22 cellular contexts compared by ENCODE assay signal in genomic region chr17:21268596-21269188, GRCh38. TPM values are rescaled to one million over a fixed set of nuclear protein-coding genes. Genes with fewer than 3 reads are reported as not detected.
DNase-seq lines count a peak whose midpoint lies in the region; ATAC-seq, FAIRE-seq and TF ChIP-seq lines count a peak whose summit lies in the region.
"Had no signal": no experiment of that assay in that cellular context is flagged by ENCODE, and none has a peak within 500 bp of the region (broad histone marks: within the 10 kb centered on the region; RNA-seq: fewer than 3 reads in every experiment).

No MANE protein-coding gene starts in this region.

- ATAC-seq in SK-N-SH treated with all-trans-retinoic acid at 6 μM for 48 hours (no peak), HG02798 (IDR thresholded peaks at IDR 0.05; ENCODE audit: poor library complexity, unreplicated experiment) (no peak)
- ATAC-seq in naive thymus-derived CD4-positive, alpha-beta T cell = no peak
- ATAC-seq: left lobe of liver had no signal

- TF ChIP-seq CTCF in SK-N-SH (IDR thresholded peaks at IDR 0.05) (no peak), brain microvascular endothelial cell (IDR thresholded peaks at IDR 0.05; ENCODE audit: low read depth, low read length, missing control alignments) (no peak)

- FAIRE-seq in HTR-8/SVneo (lab: Jason Lieb, UNC) = peak; percentile 44
- FAIRE-seq: endometrium, small intestine had no signal

- DNase-seq in SK-N-SH (no peak), HTR-8/SVneo (ENCODE audit: insufficient read length, low spot score) (no peak), brain microvascular endothelial cell (no peak), DMS153 (lab: John Stamatoyannopoulos, UW) (no peak)
- no peak for DNase-seq in activated naive CD8-positive, alpha-beta T cell treated with anti-CD3 and anti-CD28 coated beads for 36 hours
- DNase-seq in naive thymus-derived CD4-positive, alpha-beta T cell = no peak
- DNase-seq: activated T-cell treated with anti-CD3 and anti-CD28 coated beads for 4 hours, cerebellar nuclear complex, DND-41, MV-4-11, NCI-H2029, NCI-H524 treated with DMSO at 0.1 percent for 48 hours, small intestine, tibial artery had no signal

- CTCF ChIA-PET in SK-N-SH (lab: Yijun Ruan, JAX) = interaction anchor here (2.0 to 2.3 kb wide), 2 partner anchors 11 to 140 kb away, joined by 13 to 14 read pairs; no protein-coding TSS in a partner anchor
- CTCF ChIA-PET in naive thymus-derived CD4-positive, alpha-beta T cell (lab: Charles Lee) = interaction anchor here (0.7 kb wide), 1 partner anchor 11 kb away, joined by 4 read pairs; no protein-coding TSS in a partner anchor

- H3K27me3 ChIP-seq in SK-N-SH (ENCODE audit: insufficient read depth) = no peaks in the 10 kb centered on the region
- no peaks in the 10 kb centered on the region for H3K27me3 ChIP-seq in naive thymus-derived CD4-positive, alpha-beta T cell (ENCODE audit: control insufficient read depth in 2 of 2, insufficient read depth in 2 of 2, low read length in 2 of 2)
- no peaks in the 10 kb centered on the region for H3K27me3 ChIP-seq in brain microvascular endothelial cell (replicated peaks)
- H3K27me3 ChIP-seq: adrenal gland, tibial artery had no signal

- H3K27ac ChIP-seq in SK-N-SH (ENCODE audit: low read depth in 2 of 2, low read length in 1 of 2) (no peak overlapping the region), brain microvascular endothelial cell (no peak overlapping the region)
- H3K27ac ChIP-seq in naive thymus-derived CD4-positive, alpha-beta T cell (ENCODE audit: low read depth, low read length) = no peak overlapping the region
- H3K27ac ChIP-seq: 22Rv1, adrenal gland, SK-N-MC, tibial artery had no signal

- H3K4me3 ChIP-seq in SK-N-SH (ENCODE audit: low read depth in 2 of 2, low read length in 1 of 2) (no peak overlapping the region), brain microvascular endothelial cell (ENCODE audit: low read depth, low read length) (no peak overlapping the region)
- H3K4me3 ChIP-seq in naive thymus-derived CD4-positive, alpha-beta T cell (ENCODE audit: low read length) = no peak overlapping the region
- H3K4me3 ChIP-seq: adrenal gland, SK-N-MC, tibial artery had no signal

- no peak overlapping the region for H2AFZ ChIP-seq in SK-N-SH (ENCODE audit: low read depth)

- H3K9ac ChIP-seq in SK-N-SH = no peak overlapping the region

- POLR2A ChIA-PET in SK-N-SH (lab: Yijun Ruan, JAX) = no interaction called here
- POLR2A ChIA-PET in naive thymus-derived CD4-positive, alpha-beta T cell (lab: Charles Lee) = no interaction called here

- H3K4me1 ChIP-seq in SK-N-SH (ENCODE audit: control insufficient read depth in 1 of 2, insufficient read depth in 2 of 2, low read depth in 1 of 2, low read length in 1 of 2) = no peaks in the 10 kb centered on the region
- peaks cover 10 to 27% of the 10 kb centered on the region in 2 donors for H3K4me1 ChIP-seq in naive thymus-derived CD4-positive, alpha-beta T cell (ENCODE audit: control insufficient read depth in 2 of 2, insufficient read depth in 2 of 2, low read length in 2 of 2)
- H3K4me1 ChIP-seq: adrenal gland, tibial artery had no signal

- H3K36me3 ChIP-seq in SK-N-SH (replicated peaks in 1 of 2; ENCODE audit: control insufficient read depth in 1 of 2, insufficient read depth in 2 of 2, low read length in 1 of 2) (no peaks in the 10 kb centered on the region), brain microvascular endothelial cell (replicated peaks) (no peaks in the 10 kb centered on the region)
- no peaks in the 10 kb centered on the region for H3K36me3 ChIP-seq in naive thymus-derived CD4-positive, alpha-beta T cell (ENCODE audit: control insufficient read depth in 2 of 3, insufficient read depth in 3 of 3, low read length in 3 of 3)
- H3K36me3 ChIP-seq: adrenal gland, tibial artery had no signal

- H3K9me3 Mint-ChIP-seq in activated naive CD8-positive, alpha-beta T cell treated with anti-CD3 and anti-CD28 coated beads for 36 hours = no peaks in the 10 kb centered on the region
- H3K9me3 Mint-ChIP-seq in naive thymus-derived CD4-positive, alpha-beta T cell = no peaks in the 10 kb centered on the region

- H3K4me2 ChIP-seq in SK-N-SH = no peak overlapping the region

- no peak for TF ChIP-seq EP300 in SK-N-SH (IDR thresholded peaks at IDR 0.05; ENCODE audit: borderline replicate concordance in 1 of 2, low read depth in 1 of 2, low read length in 1 of 2)

- no peaks in the 10 kb centered on the region for H3K27me3 Mint-ChIP-seq in activated naive CD8-positive, alpha-beta T cell treated with anti-CD3 and anti-CD28 coated beads for 36 hours
- H3K27me3 Mint-ChIP-seq in naive thymus-derived CD4-positive, alpha-beta T cell = no peaks in the 10 kb centered on the region

- H3K4me3 Mint-ChIP-seq in activated naive CD8-positive, alpha-beta T cell treated with anti-CD3 and anti-CD28 coated beads for 36 hours = no peak overlapping the region
- peak overlapping the region in 2 of 10 donors; percentile 37 to 48 for H3K4me3 Mint-ChIP-seq in naive thymus-derived CD4-positive, alpha-beta T cell

- intact Hi-C loops in naive thymus-derived CD4-positive, alpha-beta T cell (cut with micrococcal nuclease) = no loop called here

- no peaks in the 10 kb centered on the region for H3K9me3 ChIP-seq in SK-N-SH
- H3K9me3 ChIP-seq in naive thymus-derived CD4-positive, alpha-beta T cell (ENCODE audit: control insufficient read depth in 2 of 3, low read length in 3 of 3) = no peaks in the 10 kb centered on the region
- H3K9me3 ChIP-seq: adrenal gland, tibial artery had no signal

- H3K9me2 ChIP-seq in SK-N-SH = no peaks in the 10 kb centered on the region

- no peaks in the 10 kb centered on the region for H3F3A ChIP-seq in SK-N-SH (replicated peaks; ENCODE audit: insufficient read depth)

- 88% methylated on average over 6 of the region's 7 CpGs for WGBS in SK-N-SH (ENCODE audit: low lambda C conversion rate)

- no peak for TF ChIP-seq RAD21 in SK-N-SH (IDR thresholded peaks at IDR 0.05; ENCODE audit: low read length)

- no peaks in the 10 kb centered on the region for H4K20me1 ChIP-seq in SK-N-SH (ENCODE audit: insufficient read depth)

- H3K4me1 Mint-ChIP-seq in activated naive CD8-positive, alpha-beta T cell treated with anti-CD3 and anti-CD28 coated beads for 36 hours = peaks cover 8% of the 10 kb centered on the region
- peaks cover 8 to 28% (median 24%) of the 10 kb centered on the region in 7 donors for H3K4me1 Mint-ChIP-seq in naive thymus-derived CD4-positive, alpha-beta T cell

- no peaks in the 10 kb centered on the region for H3K79me2 ChIP-seq in SK-N-SH (ENCODE audit: insufficient read depth)

- peak overlapping the region; percentile 11 for H3K27ac Mint-ChIP-seq in activated naive CD8-positive, alpha-beta T cell treated with anti-CD3 and anti-CD28 coated beads for 36 hours
- peak overlapping the region in 5 of 9 donors; percentile 8 to 92 (median 52) for H3K27ac Mint-ChIP-seq in naive thymus-derived CD4-positive, alpha-beta T cell
- H3K27ac Mint-ChIP-seq: progenitor cell of endocrine pancreas had no signal

- H3K36me3 Mint-ChIP-seq in activated naive CD8-positive, alpha-beta T cell treated with anti-CD3 and anti-CD28 coated beads for 36 hours = no peaks in the 10 kb centered on the region
- no peaks in the 10 kb centered on the region for H3K36me3 Mint-ChIP-seq in naive thymus-derived CD4-positive, alpha-beta T cell

- in situ Hi-C loops in brain microvascular endothelial cell (cut with HindIII; ENCODE audit: low pct_ligation_motif_present, low sequenced_read_pairs) = no loop called here

TF ChIP-seq in SK-N-SH treated with all-trans-retinoic acid at 6 μM for 48 hours, 23 proteins besides CTCF, POLR2A, EP300 and RAD21:
- TF ChIP-seq SNAI2 (CRISPR knock-in tag; IDR thresholded peaks at IDR 0.05) = no peak
- TF ChIP-seq ZFP3 (CRISPR knock-in tag; IDR thresholded peaks at IDR 0.05) = peak; percentile 94
TF ChIP-seq in SK-N-SH treated with all-trans-retinoic acid at 6 μM for 48 hours: peak in this region for 1.

TF ChIP-seq in SK-N-SH, 30 proteins besides CTCF, POLR2A, EP300 and RAD21 (continues in another document):
- TF ChIP-seq, protein P1, sequence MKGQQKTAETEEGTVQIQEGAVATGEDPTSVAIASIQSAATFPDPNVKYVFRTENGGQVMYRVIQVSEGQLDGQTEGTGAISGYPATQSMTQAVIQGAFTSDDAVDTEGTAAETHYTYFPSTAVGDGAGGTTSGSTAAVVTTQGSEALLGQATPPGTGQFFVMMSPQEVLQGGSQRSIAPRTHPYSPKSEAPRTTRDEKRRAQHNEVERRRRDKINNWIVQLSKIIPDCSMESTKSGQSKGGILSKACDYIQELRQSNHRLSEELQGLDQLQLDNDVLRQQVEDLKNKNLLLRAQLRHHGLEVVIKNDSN (IDR thresholded peaks at IDR 0.05; ENCODE audit: borderline replicate concordance, low read depth) = no peak

RNA-seq across cellular contexts. Expression of gene NATD1, which starts 15.5 kb away (rescaled TPM):
- 3.9 and 4.0 TPM in 2 replicates for polyA plus RNA-seq in SK-N-SH (2012; rRNA removed)
- polyA plus RNA-seq in SK-N-SH (2012; cell fraction: cytosol; rRNA removed) = 2.1 and 3.4 TPM in 2 replicates
- polyA plus RNA-seq in SK-N-SH (2012; cell fraction: nucleus; rRNA removed) = 5.6 and 5.7 TPM in 2 replicates
- total RNA-seq in activated naive CD8-positive, alpha-beta T cell treated with anti-CD3 and anti-CD28 coated beads for 36 hours = 1 to 10 TPM in 1 of 2 experiments, under 1 TPM in 1; 0.90 to 1.1 TPM
- total RNA-seq in naive thymus-derived CD4-positive, alpha-beta T cell = 10 to 100 TPM in 2 of 5 experiments, 1 to 10 TPM in 3; 2.5 to 11.1 (median 8.9) TPM
- 1 to 10 TPM; 1.7 to 2.9 TPM for polyA plus RNA-seq in naive thymus-derived CD4-positive, alpha-beta T cell

RNA-seq across cellular contexts. Expression of gene MAP2K3, which starts 15.8 kb away (rescaled TPM):
- 21.2 and 30.0 TPM in 2 replicates for polyA plus RNA-seq in SK-N-SH (2012; rRNA removed)
- polyA plus RNA-seq in SK-N-SH (2012; cell fraction: cytosol; rRNA removed) = 26.0 and 35.8 TPM in 2 replicates
- polyA plus RNA-seq in SK-N-SH (2012; cell fraction: nucleus; rRNA removed) = 74.2 and 81.7 TPM in 2 replicates
- 100 to 1,000 TPM; 136 to 139 TPM for total RNA-seq in activated naive CD8-positive, alpha-beta T cell treated with anti-CD3 and anti-CD28 coated beads for 36 hours
- total RNA-seq in naive thymus-derived CD4-positive, alpha-beta T cell = 100 to 1,000 TPM in 1 of 5 experiments, 10 to 100 TPM in 4; 37.5 to 127 (median 39.2) TPM
- 10 to 100 TPM; 47.7 to 76.7 TPM for polyA plus RNA-seq in naive thymus-derived CD4-positive, alpha-beta T cell

RNA-seq across cellular contexts. Expression of gene TMEM11, which starts 54.7 kb away (rescaled TPM):
- polyA plus RNA-seq in SK-N-SH (2012; rRNA removed) = 43.8 and 52.3 TPM in 2 replicates
- polyA plus RNA-seq in SK-N-SH (2012; cell fraction: cytosol; rRNA removed) = 32.1 and 35.3 TPM in 2 replicates
- 26.9 and 31.2 TPM in 2 replicates for polyA plus RNA-seq in SK-N-SH (2012; cell fraction: nucleus; rRNA removed)
- total RNA-seq in activated naive CD8-positive, alpha-beta T cell treated with anti-CD3 and anti-CD28 coated beads for 36 hours = 10 to 100 TPM; 28.3 to 29.8 TPM
- total RNA-seq in naive thymus-derived CD4-positive, alpha-beta T cell = 10 to 100 TPM; 11.7 to 22.9 (median 19.3) TPM
- 10 to 100 TPM; 23.5 to 47.9 TPM for polyA plus RNA-seq in naive thymus-derived CD4-positive, alpha-beta T cell
